Comparison of ENCODE assay signal across 1 cellular context in genomic region chr15:84750583-84751092, GRCh38.
TF ChIP-seq lines count a peak whose summit lies in the region.

No MANE protein-coding gene starts in this region.

TF ChIP-seq in GM12878, 131 proteins besides CTCF, POLR2A, EP300 and RAD21 (continued from another document):
- TF ChIP-seq, protein P1, sequence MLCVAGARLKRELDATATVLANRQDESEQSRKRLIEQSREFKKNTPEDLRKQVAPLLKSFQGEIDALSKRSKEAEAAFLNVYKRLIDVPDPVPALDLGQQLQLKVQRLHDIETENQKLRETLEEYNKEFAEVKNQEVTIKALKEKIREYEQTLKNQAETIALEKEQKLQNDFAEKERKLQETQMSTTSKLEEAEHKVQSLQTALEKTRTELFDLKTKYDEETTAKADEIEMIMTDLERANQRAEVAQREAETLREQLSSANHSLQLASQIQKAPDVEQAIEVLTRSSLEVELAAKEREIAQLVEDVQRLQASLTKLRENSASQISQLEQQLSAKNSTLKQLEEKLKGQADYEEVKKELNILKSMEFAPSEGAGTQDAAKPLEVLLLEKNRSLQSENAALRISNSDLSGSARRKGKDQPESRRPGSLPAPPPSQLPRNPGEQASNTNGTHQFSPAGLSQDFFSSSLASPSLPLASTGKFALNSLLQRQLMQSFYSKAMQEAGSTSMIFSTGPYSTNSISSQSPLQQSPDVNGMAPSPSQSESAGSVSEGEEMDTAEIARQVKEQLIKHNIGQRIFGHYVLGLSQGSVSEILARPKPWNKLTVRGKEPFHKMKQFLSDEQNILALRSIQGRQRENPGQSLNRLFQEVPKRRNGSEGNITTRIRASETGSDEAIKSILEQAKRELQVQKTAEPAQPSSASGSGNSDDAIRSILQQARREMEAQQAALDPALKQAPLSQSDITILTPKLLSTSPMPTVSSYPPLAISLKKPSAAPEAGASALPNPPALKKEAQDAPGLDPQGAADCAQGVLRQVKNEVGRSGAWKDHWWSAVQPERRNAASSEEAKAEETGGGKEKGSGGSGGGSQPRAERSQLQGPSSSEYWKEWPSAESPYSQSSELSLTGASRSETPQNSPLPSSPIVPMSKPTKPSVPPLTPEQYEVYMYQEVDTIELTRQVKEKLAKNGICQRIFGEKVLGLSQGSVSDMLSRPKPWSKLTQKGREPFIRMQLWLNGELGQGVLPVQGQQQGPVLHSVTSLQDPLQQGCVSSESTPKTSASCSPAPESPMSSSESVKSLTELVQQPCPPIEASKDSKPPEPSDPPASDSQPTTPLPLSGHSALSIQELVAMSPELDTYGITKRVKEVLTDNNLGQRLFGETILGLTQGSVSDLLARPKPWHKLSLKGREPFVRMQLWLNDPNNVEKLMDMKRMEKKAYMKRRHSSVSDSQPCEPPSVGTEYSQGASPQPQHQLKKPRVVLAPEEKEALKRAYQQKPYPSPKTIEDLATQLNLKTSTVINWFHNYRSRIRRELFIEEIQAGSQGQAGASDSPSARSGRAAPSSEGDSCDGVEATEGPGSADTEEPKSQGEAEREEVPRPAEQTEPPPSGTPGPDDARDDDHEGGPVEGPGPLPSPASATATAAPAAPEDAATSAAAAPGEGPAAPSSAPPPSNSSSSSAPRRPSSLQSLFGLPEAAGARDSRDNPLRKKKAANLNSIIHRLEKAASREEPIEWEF (IDR thresholded peaks at IDR 0.05; ENCODE audit: insufficient replicate concordance, low read depth, low read length), result no peak
- TF ChIP-seq, protein P2, sequence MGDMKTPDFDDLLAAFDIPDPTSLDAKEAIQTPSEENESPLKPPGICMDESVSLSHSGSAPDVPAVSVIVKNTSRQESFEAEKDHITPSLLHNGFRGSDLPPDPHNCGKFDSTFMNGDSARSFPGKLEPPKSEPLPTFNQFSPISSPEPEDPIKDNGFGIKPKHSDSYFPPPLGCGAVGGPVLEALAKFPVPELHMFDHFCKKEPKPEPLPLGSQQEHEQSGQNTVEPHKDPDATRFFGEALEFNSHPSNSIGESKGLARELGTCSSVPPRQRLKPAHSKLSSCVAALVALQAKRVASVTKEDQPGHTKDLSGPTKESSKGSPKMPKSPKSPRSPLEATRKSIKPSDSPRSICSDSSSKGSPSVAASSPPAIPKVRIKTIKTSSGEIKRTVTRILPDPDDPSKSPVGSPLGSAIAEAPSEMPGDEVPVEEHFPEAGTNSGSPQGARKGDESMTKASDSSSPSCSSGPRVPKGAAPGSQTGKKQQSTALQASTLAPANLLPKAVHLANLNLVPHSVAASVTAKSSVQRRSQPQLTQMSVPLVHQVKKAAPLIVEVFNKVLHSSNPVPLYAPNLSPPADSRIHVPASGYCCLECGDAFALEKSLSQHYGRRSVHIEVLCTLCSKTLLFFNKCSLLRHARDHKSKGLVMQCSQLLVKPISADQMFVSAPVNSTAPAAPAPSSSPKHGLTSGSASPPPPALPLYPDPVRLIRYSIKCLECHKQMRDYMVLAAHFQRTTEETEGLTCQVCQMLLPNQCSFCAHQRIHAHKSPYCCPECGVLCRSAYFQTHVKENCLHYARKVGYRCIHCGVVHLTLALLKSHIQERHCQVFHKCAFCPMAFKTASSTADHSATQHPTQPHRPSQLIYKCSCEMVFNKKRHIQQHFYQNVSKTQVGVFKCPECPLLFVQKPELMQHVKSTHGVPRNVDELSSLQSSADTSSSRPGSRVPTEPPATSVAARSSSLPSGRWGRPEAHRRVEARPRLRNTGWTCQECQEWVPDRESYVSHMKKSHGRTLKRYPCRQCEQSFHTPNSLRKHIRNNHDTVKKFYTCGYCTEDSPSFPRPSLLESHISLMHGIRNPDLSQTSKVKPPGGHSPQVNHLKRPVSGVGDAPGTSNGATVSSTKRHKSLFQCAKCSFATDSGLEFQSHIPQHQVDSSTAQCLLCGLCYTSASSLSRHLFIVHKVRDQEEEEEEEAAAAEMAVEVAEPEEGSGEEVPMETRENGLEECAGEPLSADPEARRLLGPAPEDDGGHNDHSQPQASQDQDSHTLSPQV (IDR thresholded peaks at IDR 0.05), result no peak
- no peak for TF ChIP-seq FOXM1 (IDR thresholded peaks at IDR 0.05; ENCODE audit: low read depth, low read length)
- TF ChIP-seq PBX3 (IDR thresholded peaks at IDR 0.05; ENCODE audit: insufficient replicate concordance, low read depth, low read length), result no peak
- TF ChIP-seq TCF3 (IDR thresholded peaks at IDR 0.05; ENCODE audit: borderline replicate concordance, insufficient read depth, low read depth, low read length), result no peak
- no peak for TF ChIP-seq CBFB (IDR thresholded peaks at IDR 0.05; ENCODE audit: low read depth)
- no peak for TF ChIP-seq E2F4 (IDR thresholded peaks at IDR 0.05; ENCODE audit: low read depth, low read length)
- TF ChIP-seq CBX5 (IDR thresholded peaks at IDR 0.05; ENCODE audit: low read depth), result no peak
- no peak for TF ChIP-seq SMAD1 (IDR thresholded peaks at IDR 0.05; ENCODE audit: low read depth, partially characterized antibody)
- no peak for TF ChIP-seq ASH2L (IDR thresholded peaks at IDR 0.05; ENCODE audit: borderline replicate concordance, low read depth)
- TF ChIP-seq SMAD5 (IDR thresholded peaks at IDR 0.05; ENCODE audit: low read depth), result no peak
- peak; percentile 87 for TF ChIP-seq PAX5 (IDR thresholded peaks at IDR 0.05; ENCODE audit: borderline replicate concordance, low read depth, low read length)
TF ChIP-seq in GM12878: peak in this region for 34.
